In genomic region chr7:115429918-115430317, GRCh38 we compare ENCODE assay signal across 31 cellular contexts.
"Had no signal": no experiment of that assay in that cellular context is flagged by ENCODE, and none has a peak within 500 bp of the region (broad histone marks: within the 10 kb centered on the region; RNA-seq: fewer than 3 reads in every experiment).

No MANE protein-coding gene starts in this region.

- H3K27ac ChIP-seq: KMS-11, Peyer's patch, SJSA1 had no signal

- DNase-seq: Karpas-422, MM.1S, MV-4-11, NCI-H1092, NCI-H1105, NCI-H1417, NCI-H1436, NCI-H146, NCI-H1694, NCI-H187, NCI-H1930, NCI-H2029 treated with DMSO at 0.1 percent for 48 hours, NCI-H2081 treated with DMSO at 0.1 percent for 48 hours, NCI-H2107, NCI-H2171, NCI-H226, NCI-H446 treated with DMSO at 0.1 percent for 48 hours, NCI-H510A, NCI-H524, NCI-H526, NCI-H69, NCI-H748 treated with DMSO at 0.1 percent for 48 hours, NCI-H82, Peyer's patch, Right ventricle myocardium superior, RPMI8226, SHP77 treated with DMSO at 0.1 percent for 48 hours, SK-N-SH, SW 1271 had no signal

- H3K4me1 ChIP-seq: SJSA1 had no signal

- H3K27me3 ChIP-seq: Peyer's patch, SJSA1 had no signal

- H3K9me3 ChIP-seq: Peyer's patch, SJSA1, SK-N-SH had no signal

- H3K4me2 ChIP-seq: KMS-11, SK-N-SH had no signal

- H3K9ac ChIP-seq: KMS-11, SK-N-SH had no signal

- H3K4me3 ChIP-seq: Peyer's patch, SJSA1 had no signal

- H3K36me3 ChIP-seq: Peyer's patch, SJSA1 had no signal
